8 cellular contexts compared by ENCODE assay signal in genomic region chr11:35029979-35030378, GRCh38.
DNase-seq lines count a peak whose midpoint lies in the region; ATAC-seq and TF ChIP-seq lines count a peak whose summit lies in the region.

No MANE protein-coding gene starts in this region.

- peak overlapping the region; percentile 71; the same call in 1 of the 2 replicates for H3K9ac ChIP-seq in SK-N-SH

- no peaks in the 10 kb centered on the region for H3K27me3 Mint-ChIP-seq in activated naive CD4-positive, alpha-beta T cell treated with anti-CD3 and anti-CD28 coated beads for 36 hours (ENCODE audit: low read depth)

- POLR2A ChIA-PET in SK-N-SH (lab: Yijun Ruan, JAX) = no interaction called here

- no peak for TF ChIP-seq RAD21 in SK-N-SH (IDR thresholded peaks at IDR 0.05; ENCODE audit: low read length)

- no peaks in the 10 kb centered on the region for H3K36me3 Mint-ChIP-seq in activated naive CD4-positive, alpha-beta T cell treated with anti-CD3 and anti-CD28 coated beads for 36 hours (ENCODE audit: low read depth)

- intact Hi-C loops in activated naive CD4-positive, alpha-beta T cell treated with anti-CD3 and anti-CD28 coated beads for 36 hours (cut with micrococcal nuclease) = loop anchor here (1.0 kb wide), 6 partner anchors 10 to 136 kb away; no protein-coding TSS in a partner anchor

- H3K4me3 Mint-ChIP-seq in activated naive CD4-positive, alpha-beta T cell treated with anti-CD3 and anti-CD28 coated beads for 36 hours = no peak overlapping the region

- no peaks in the 10 kb centered on the region for H3K27me3 ChIP-seq in SK-N-SH (ENCODE audit: insufficient read depth)

- H3K36me3 ChIP-seq in SK-N-SH (replicated peaks in 1 of 2; ENCODE audit: control insufficient read depth in 1 of 2, insufficient read depth in 2 of 2, low read length in 1 of 2) = no peaks in the 10 kb centered on the region

- no peaks in the 10 kb centered on the region for H4K20me1 ChIP-seq in SK-N-SH (ENCODE audit: insufficient read depth)

- peak; percentile 70 for DNase-seq in activated naive CD4-positive, alpha-beta T cell treated with anti-CD3 and anti-CD28 coated beads for 36 hours
- no peak for DNase-seq in activated naive CD4-positive, alpha-beta T cell (lab: John Stamatoyannopoulos, UW)
- DNase-seq in SK-N-SH (no peak), fibroblast of villous mesenchyme (ENCODE audit: low read depth) (peak; percentile 86), GOT3 (lab: John Stamatoyannopoulos, UW) (no peak), anterior cingulate cortex (lab: John Stamatoyannopoulos, UW) (no peak), HPDE6-E6E7 (ENCODE audit: extremely low spot score) (no peak)

- H2AFZ ChIP-seq in SK-N-SH (ENCODE audit: low read depth) = 0 out of 2 replicates have a peak overlapping the region, but pooled peaks have one; percentile 73

- H3K9me2 ChIP-seq in SK-N-SH = no peaks in the 10 kb centered on the region

- no peaks in the 10 kb centered on the region for H3K9me3 ChIP-seq in SK-N-SH

- CTCF ChIA-PET in activated naive CD4-positive, alpha-beta T cell treated with anti-CD3 and anti-CD28 coated beads for 36 hours (lab: Charles Lee) = interaction anchor here (0.6 to 1.3 kb wide), 9 partner anchors 11 to 226 kb away, joined by 3 to 6 read pairs (median 3); no protein-coding TSS in a partner anchor
- CTCF ChIA-PET in SK-N-SH (lab: Yijun Ruan, JAX) = interaction anchor here (1.3 to 1.5 kb wide), 2 partner anchors 21 to 103 kb away, joined by 3 to 4 read pairs; no protein-coding TSS in a partner anchor

- TF ChIP-seq EP300 in SK-N-SH (IDR thresholded peaks at IDR 0.05; ENCODE audit: borderline replicate concordance in 1 of 2, low read depth in 1 of 2, low read length in 1 of 2) = no peak

- H3K4me1 Mint-ChIP-seq in activated naive CD4-positive, alpha-beta T cell treated with anti-CD3 and anti-CD28 coated beads for 36 hours (ENCODE audit: low read depth) = peaks cover 44% of the 10 kb centered on the region

- ATAC-seq in HG02970 (IDR thresholded peaks at IDR 0.05; ENCODE audit: low FRiP score, unreplicated experiment) = peak; percentile 55

- H3K4me1 ChIP-seq in SK-N-SH (ENCODE audit: control insufficient read depth in 1 of 2, insufficient read depth in 2 of 2, low read depth in 1 of 2, low read length in 1 of 2) = peaks cover 0 to 18% of the 10 kb centered on the region in 2 experiments; a peak in 3 of 4 replicates

- peaks cover 25% of the 10 kb centered on the region for H3F3A ChIP-seq in SK-N-SH (replicated peaks; ENCODE audit: insufficient read depth)

- H3K4me2 ChIP-seq in SK-N-SH = peak overlapping the region; percentile 53; the same call in 1 of the 2 replicates

- no peaks in the 10 kb centered on the region for H3K79me2 ChIP-seq in SK-N-SH (ENCODE audit: insufficient read depth)

- TF ChIP-seq CTCF in SK-N-SH (IDR thresholded peaks at IDR 0.05) (no peak), fibroblast of villous mesenchyme (IDR thresholded peaks at IDR 0.05; ENCODE audit: insufficient read depth, low read depth, low read length) (no peak)

- H3K9me3 Mint-ChIP-seq in activated naive CD4-positive, alpha-beta T cell treated with anti-CD3 and anti-CD28 coated beads for 36 hours = peaks cover 8% of the 10 kb centered on the region

- no peak overlapping the region for H3K4me3 ChIP-seq in SK-N-SH (ENCODE audit: low read depth in 2 of 2, low read length in 1 of 2)
- no peak overlapping the region for H3K4me3 ChIP-seq in fibroblast of villous mesenchyme (ENCODE audit: low read depth, low read length)

- peak overlapping the region in 1 of 2 experiments; percentile 93; a peak in 2 of 4 replicates for H3K27ac ChIP-seq in SK-N-SH (ENCODE audit: low read depth in 2 of 2, low read length in 1 of 2)

- peak overlapping the region; percentile 93 for H3K27ac Mint-ChIP-seq in activated naive CD4-positive, alpha-beta T cell treated with anti-CD3 and anti-CD28 coated beads for 36 hours

- 45% methylated on average over 5 of the region's 5 CpGs for WGBS in SK-N-SH (ENCODE audit: low lambda C conversion rate)

TF ChIP-seq in SK-N-SH, 30 proteins besides CTCF, POLR2A, EP300 and RAD21:
- TF ChIP-seq MEF2A (IDR thresholded peaks at IDR 0.05; ENCODE audit: borderline replicate concordance, low read depth) = no peak
- peak; percentile 35; the same call in 1 of the 2 replicates for TF ChIP-seq FOSL2 (IDR thresholded peaks at IDR 0.05; ENCODE audit: borderline replicate concordance, low read depth)
- no peak for TF ChIP-seq USF1 (IDR thresholded peaks at IDR 0.05; ENCODE audit: borderline replicate concordance, low read depth)
- TF ChIP-seq MAX (IDR thresholded peaks at IDR 0.05; ENCODE audit: low read depth) = no peak
- no peak for TF ChIP-seq TAF1 (IDR thresholded peaks at IDR 0.05; ENCODE audit: borderline replicate concordance, low read depth, low read length)

Comparison
In these comparisons a context has a peak if more than half of its experiments do, and no peak if none do; other contexts are left out.
1. DNase-seq: peak in activated naive CD4-positive, alpha-beta T cell treated with anti-CD3 and anti-CD28 coated beads for 36 hours (single experiment) and fibroblast of villous mesenchyme (single experiment); none in activated naive CD4-positive, alpha-beta T cell (0 of 4), SK-N-SH (single experiment), GOT3 (single experiment), anterior cingulate cortex (0 of 58) and HPDE6-E6E7 (single experiment).